In genomic region chr10:91108820-91109219, GRCh38 we compare ENCODE assay signal across 3 cellular contexts.
"Had no signal": no experiment of that assay in that cellular context is flagged by ENCODE, and none has a peak within 500 bp of the region (broad histone marks: within the 10 kb centered on the region; RNA-seq: fewer than 3 reads in every experiment).

No MANE protein-coding gene starts in this region.

- ATAC-seq: GM12878 had no signal

- H3K4me3 ChIP-seq: GM12878 had no signal

- DNase-seq: GDM1, GF-D8 had no signal
